14 cellular contexts compared by ENCODE assay signal in genomic region chr7:99041526-99041925, GRCh38.
A peak's percentile ranks its signal among the peaks of the same experiment; 100 is the strongest.
DNase-seq lines count a peak whose midpoint lies in the region; ATAC-seq and TF ChIP-seq lines count a peak whose summit lies in the region.
"Had no signal": no experiment of that assay in that cellular context is flagged by ENCODE, and none has a peak within 500 bp of the region (broad histone marks: within the 10 kb centered on the region; RNA-seq: fewer than 3 reads in every experiment).

No MANE protein-coding gene starts in this region.

- H2BK12ac ChIP-seq in neuronal stem cell (ENCODE audit: low read length), result no peak overlapping the region

- H2AK5ac ChIP-seq in neuronal stem cell (ENCODE audit: low read depth, low read length), result no peak overlapping the region

- peak; percentile 10 for ATAC-seq in left ventricle myocardium superior
- no peak for ATAC-seq in effector memory CD8-positive, alpha-beta T cell (replicated peaks)
- ATAC-seq in body of pancreas, result no peak
- no peak for ATAC-seq in GM19397 (IDR thresholded peaks at IDR 0.05; ENCODE audit: unreplicated experiment)

- H3K36me3 ChIP-seq in right atrium auricular region (peaks cover 81% of the 10 kb centered on the region), neuronal stem cell (replicated peaks in 1 of 2; ENCODE audit: control insufficient read depth in 2 of 2, insufficient read depth in 2 of 2, low read length in 2 of 2) (peaks cover 48 to 90% of the 10 kb centered on the region in 2 donors), body of pancreas (replicated peaks in 1 of 2; ENCODE audit: insufficient read depth in 1 of 2, low read depth in 2 of 2) (peaks cover 0 to 23% of the 10 kb centered on the region in 2 donors)

- H4K8ac ChIP-seq in neuronal stem cell (ENCODE audit: low read depth, low read length), result no peak overlapping the region

- no peak overlapping the region for H2BK120ac ChIP-seq in neuronal stem cell (ENCODE audit: low read depth, low read length)

- intact Hi-C loops in left ventricle myocardium superior (cut with micrococcal nuclease) (loop anchor here (2.0 to 10.0 kb wide), 2 partner anchors 103 to 271 kb away; partner anchors contain the start of gene SMURF1), body of pancreas (cut with DNase I) (loop anchor here (5.0 to 10.0 kb wide), 2 partner anchors 93 to 266 kb away; no protein-coding TSS in a partner anchor)

- H3K27ac Mint-ChIP-seq in endothelial cell (ENCODE audit: unreplicated experiment), result no peak overlapping the region
- H3K27ac Mint-ChIP-seq in effector memory CD8-positive, alpha-beta T cell, result peak overlapping the region in 1 of 2 donors; percentile 44
- H3K27ac Mint-ChIP-seq: activated CD4-positive, alpha-beta T cell treated with anti-CD3 and anti-CD28 coated beads, Interleukin-2, amount 10 ng/mL, durations not matched to agents 24 days and 14 days; activated T-helper 1 cell treated with anti-CD3 and anti-CD28 coated beads, Interleukin-12 subunit alpha, Interleukin-12 subunit beta, Interleukin-2, Interleukin-4 antibody, amounts not matched to agents 30 ng/mL and 10 ng/mL and 1 ng/mL, durations not matched to agents 14 hours and 24 hours and 36 hours had no signal

- no peak overlapping the region for H4K91ac ChIP-seq in neuronal stem cell (ENCODE audit: low read depth, low read length, poor library complexity)

- H3K4me3 ChIP-seq in right atrium auricular region (no peak overlapping the region), neuronal stem cell (ENCODE audit: low read length in 2 of 2) (no peak overlapping the region), body of pancreas (no peak overlapping the region)

- peaks cover 4% of the 10 kb centered on the region for H3K79me1 ChIP-seq in neuronal stem cell (ENCODE audit: low read depth, low read length)

- no peak overlapping the region for H3K23ac ChIP-seq in neuronal stem cell (ENCODE audit: low read depth, low read length, poor library complexity)

- no peaks in the 10 kb centered on the region for H3K9me3 Mint-ChIP-seq in endothelial cell (ENCODE audit: unreplicated experiment)
- H3K9me3 Mint-ChIP-seq in effector memory CD8-positive, alpha-beta T cell, result no peaks in the 10 kb centered on the region
- H3K9me3 Mint-ChIP-seq: activated CD4-positive, alpha-beta T cell treated with anti-CD3 and anti-CD28 coated beads, Interleukin-2, amount 10 ng/mL, durations not matched to agents 24 days and 14 days; activated T-helper 1 cell treated with anti-CD3 and anti-CD28 coated beads, Interleukin-12 subunit alpha, Interleukin-12 subunit beta, Interleukin-2, Interleukin-4 antibody, amounts not matched to agents 30 ng/mL and 10 ng/mL and 1 ng/mL, durations not matched to agents 14 hours and 24 hours and 36 hours had no signal

- no peaks in the 10 kb centered on the region for H3K27me3 ChIP-seq in right atrium auricular region
- H3K27me3 ChIP-seq in neuronal stem cell (ENCODE audit: control insufficient read depth in 3 of 3, insufficient read depth in 3 of 3, low read depth in 1 of 3, low read length in 3 of 3), result no peaks in the 10 kb centered on the region
- H3K27me3 ChIP-seq in body of pancreas, result no peaks in the 10 kb centered on the region

- TF ChIP-seq CTCF in right atrium auricular region (IDR thresholded peaks at IDR 0.05), result no peak
- no peak for TF ChIP-seq CTCF in endothelial cell (IDR thresholded peaks at IDR 0.05; ENCODE audit: unreplicated experiment)
- TF ChIP-seq CTCF in body of pancreas (IDR thresholded peaks at IDR 0.05), result peak in 1 of 7 experiments; percentile 4

- no peak overlapping the region for H2BK15ac ChIP-seq in neuronal stem cell (ENCODE audit: low read length)

- peak overlapping the region; percentile 3 for H3K4me3 Mint-ChIP-seq in endothelial cell (ENCODE audit: unreplicated experiment)
- no peak overlapping the region for H3K4me3 Mint-ChIP-seq in effector memory CD8-positive, alpha-beta T cell
- H3K4me3 Mint-ChIP-seq: activated CD4-positive, alpha-beta T cell treated with anti-CD3 and anti-CD28 coated beads, Interleukin-2, amount 10 ng/mL, durations not matched to agents 24 days and 14 days; activated T-helper 1 cell treated with anti-CD3 and anti-CD28 coated beads, Interleukin-12 subunit alpha, Interleukin-12 subunit beta, Interleukin-2, Interleukin-4 antibody, amounts not matched to agents 30 ng/mL and 10 ng/mL and 1 ng/mL, durations not matched to agents 14 hours and 24 hours and 36 hours had no signal

- H3K36me3 Mint-ChIP-seq in endothelial cell (ENCODE audit: low read depth, unreplicated experiment), result peaks cover 66% of the 10 kb centered on the region
- peaks cover 81% of the 10 kb centered on the region for H3K36me3 Mint-ChIP-seq in effector memory CD8-positive, alpha-beta T cell (ENCODE audit: insufficient read depth)

- H3K4me2 ChIP-seq in neuronal stem cell (ENCODE audit: insufficient read depth, low read length, poor library complexity, severe bottlenecking), result no peak overlapping the region

- WGBS in neuronal stem cell (ENCODE audit: extremely low coverage in 2 of 2, insufficient read length in 2 of 2, insufficient replicate concordance in 1 of 2), 2 donors, result no CpG with 5 or more reads among the region's 11 CpGs
- 62 to 66% methylated on average over 10 to 11 of the region's 11 CpGs for WGBS in body of pancreas, 2 donors

- H3K4ac ChIP-seq in neuronal stem cell (ENCODE audit: low read length), result no peak overlapping the region

- H3K9me3 ChIP-seq in right atrium auricular region, result no peaks in the 10 kb centered on the region
- no peaks in the 10 kb centered on the region for H3K9me3 ChIP-seq in neuronal stem cell (replicated peaks in 1 of 2; ENCODE audit: control insufficient read depth in 2 of 2, insufficient read depth in 1 of 2, low read depth in 1 of 2, low read length in 2 of 2)
- H3K9me3 ChIP-seq in body of pancreas, result no peaks in the 10 kb centered on the region

- H3K27me3 Mint-ChIP-seq in endothelial cell (ENCODE audit: unreplicated experiment), result peaks cover 18% of the 10 kb centered on the region
- no peaks in the 10 kb centered on the region for H3K27me3 Mint-ChIP-seq in effector memory CD8-positive, alpha-beta T cell
- H3K27me3 Mint-ChIP-seq: activated CD4-positive, alpha-beta T cell treated with anti-CD3 and anti-CD28 coated beads, Interleukin-2, amount 10 ng/mL, durations not matched to agents 24 days and 14 days had no signal

- H3K27ac ChIP-seq in right atrium auricular region, result peak overlapping the region in 1 of 2 donors; percentile 69
- H3K27ac ChIP-seq in neuronal stem cell (replicated peaks; ENCODE audit: low read length), result no peak overlapping the region
- no peak overlapping the region for H3K27ac ChIP-seq in body of pancreas

- H3K9ac ChIP-seq in neuronal stem cell (ENCODE audit: low read depth, low read length, poor library complexity), result no peak overlapping the region

- H2BK5ac ChIP-seq in neuronal stem cell (ENCODE audit: low read length), result no peak overlapping the region

- TF ChIP-seq POLR2A in body of pancreas (IDR thresholded peaks at IDR 0.05), result no peak

- H3K14ac ChIP-seq in neuronal stem cell (ENCODE audit: low read length), result no peak overlapping the region

- H3K4me1 ChIP-seq in right atrium auricular region, result peaks cover 0 to 8% of the 10 kb centered on the region in 2 donors
- no peaks in the 10 kb centered on the region for H3K4me1 ChIP-seq in neuronal stem cell (ENCODE audit: control insufficient read depth in 2 of 2, insufficient read depth in 1 of 2, low read depth in 1 of 2, low read length in 2 of 2)
- peaks cover 5% of the 10 kb centered on the region for H3K4me1 ChIP-seq in body of pancreas

- H2AFZ ChIP-seq in neuronal stem cell (ENCODE audit: low read length), result no peak overlapping the region

- DNase-seq in left ventricle myocardium superior (no peak), right atrium auricular region (ENCODE audit: low spot score) (no peak), endothelial cell (ENCODE audit: low spot score) (no peak), neuronal stem cell (ENCODE audit: low spot score) (no peak), body of pancreas (no peak), retina (no peak)
- DNase-seq in effector memory CD8-positive, alpha-beta T cell, result no peak
- DNase-seq: activated CD4-positive, alpha-beta T cell treated with anti-CD3 and anti-CD28 coated beads, Interleukin-2, amount 10 ng/mL, durations not matched to agents 24 days and 14 days; mesenchymal stem cell; NCI-H1436 treated with DMSO at 0.1 percent for 48 hours; SIG-M5; T1000 had no signal

- peaks cover 26% of the 10 kb centered on the region for H3K4me1 Mint-ChIP-seq in endothelial cell (ENCODE audit: unreplicated experiment)
- peaks cover 6 to 7% of the 10 kb centered on the region in 2 donors for H3K4me1 Mint-ChIP-seq in effector memory CD8-positive, alpha-beta T cell (ENCODE audit: low read depth in 2 of 2)
- H3K4me1 Mint-ChIP-seq: activated CD4-positive, alpha-beta T cell treated with anti-CD3 and anti-CD28 coated beads, Interleukin-2, amount 10 ng/mL, durations not matched to agents 24 days and 14 days had no signal

- peak overlapping the region; percentile 22 for H3K18ac ChIP-seq in neuronal stem cell (ENCODE audit: low read length)
